ENCODE assay signal across 15 cellular contexts in genomic region chr16:21284414-21284813, GRCh38. TPM values are rescaled to one million over a fixed set of nuclear protein-coding genes. Genes with fewer than 3 reads are reported as not detected.
DNase-seq lines count a peak whose midpoint lies in the region; ATAC-seq, FAIRE-seq and TF ChIP-seq lines count a peak whose summit lies in the region.
"Had no signal": no experiment of that assay in that cellular context is flagged by ENCODE, and none has a peak within 500 bp of the region (broad histone marks: within the 10 kb centered on the region; RNA-seq: fewer than 3 reads in every experiment).

No MANE protein-coding gene starts in this region.

- FAIRE-seq in RCC 7860 (lab: Jason Lieb, UNC) = no peak
- FAIRE-seq: pancreas had no signal

- H3K27ac ChIP-seq in HUES48 (ENCODE audit: low read depth, low read length) = no peak overlapping the region
- no peak overlapping the region for H3K27ac ChIP-seq in coronary artery
- H3K27ac ChIP-seq in thyroid gland = no peak overlapping the region
- H3K27ac ChIP-seq: left lung, pancreas had no signal

- BruUV-seq in Caco-2 (replicated peaks; lab: Mats Ljungman, UMichigan) = no TSS peak

- H3K4me1 Mint-ChIP-seq in Caco-2 (ENCODE audit: low read depth, unreplicated experiment) = peaks cover 9% of the 10 kb centered on the region

- intact Hi-C loops in Caco-2 (cut with micrococcal nuclease; ENCODE audit: unreplicated experiment) (no loop called here), thyroid gland (cut with DNase I) (no loop called here)

- H3K36me3 ChIP-seq in Caco-2 (ENCODE audit: control insufficient read depth, insufficient read depth, low read length) (no peaks in the 10 kb centered on the region), HUES48 (ENCODE audit: control insufficient read depth, insufficient read depth, low read length) (no peaks in the 10 kb centered on the region), neuron (ENCODE audit: insufficient read depth, low read length) (no peaks in the 10 kb centered on the region), thyroid gland (no peaks in the 10 kb centered on the region)
- H3K36me3 ChIP-seq: left lung, pancreas had no signal

- DNase-seq in Caco-2 = no peak
- DNase-seq in coronary artery (ENCODE audit: low spot score) = no peak
- DNase-seq in RCC 7860 (ENCODE audit: low spot score) = no peak
- no peak for DNase-seq in thyroid gland
- DNase-seq: activated CD8-positive, alpha-beta memory T cell treated with anti-CD3 and anti-CD28 coated beads, Interleukin-2, amount 50 U/mL, for 4 hours; CD4-positive, alpha-beta T cell; effector CD4-positive, alpha-beta T cell; NCI-H1436 had no signal

- peaks cover 5% of the 10 kb centered on the region; the same call in 1 of the 2 replicates for H3K9me3 ChIP-seq in Caco-2
- H3K9me3 ChIP-seq in HUES48 (ENCODE audit: control insufficient read depth, insufficient read depth, low read length) = no peaks in the 10 kb centered on the region
- peaks cover 2% of the 10 kb centered on the region for H3K9me3 ChIP-seq in neuron (ENCODE audit: low read length)
- no peaks in the 10 kb centered on the region for H3K9me3 ChIP-seq in thyroid gland
- H3K9me3 ChIP-seq: pancreas had no signal

- peak overlapping the region; percentile 63 for H3K4me3 Mint-ChIP-seq in Caco-2 (ENCODE audit: unreplicated experiment)
- H3K4me3 Mint-ChIP-seq: CD4-positive, alpha-beta T cell had no signal

- POLR2A ChIA-PET in Caco-2 (lab: Charles Lee) = no interaction called here

- H3K27me3 Mint-ChIP-seq in Caco-2 (ENCODE audit: insufficient read depth, unreplicated experiment) = peaks cover 7% of the 10 kb centered on the region

- peaks cover 5% of the 10 kb centered on the region for H3K36me3 Mint-ChIP-seq in Caco-2 (ENCODE audit: insufficient read depth, unreplicated experiment)

- no peaks in the 10 kb centered on the region for H3K27me3 ChIP-seq in Caco-2 (replicated peaks; ENCODE audit: control insufficient read depth, insufficient read depth, low read length)
- peaks cover 16% of the 10 kb centered on the region for H3K27me3 ChIP-seq in HUES48 (ENCODE audit: control insufficient read depth, insufficient read depth, low read length)
- peaks cover 29% of the 10 kb centered on the region for H3K27me3 ChIP-seq in neuron (ENCODE audit: insufficient read depth, low read length)
- no peaks in the 10 kb centered on the region for H3K27me3 ChIP-seq in thyroid gland

- H3K27ac Mint-ChIP-seq in Caco-2 (ENCODE audit: unreplicated experiment) = no peak overlapping the region
- H3K27ac Mint-ChIP-seq: CD4-positive, alpha-beta T cell had no signal

- no peak overlapping the region for H2AFZ ChIP-seq in neuron (ENCODE audit: low read depth, low read length)

- no peaks in the 10 kb centered on the region for H3K4me1 ChIP-seq in Caco-2
- H3K4me1 ChIP-seq in HUES48 (ENCODE audit: control insufficient read depth, insufficient read depth, low read length) = peaks cover 10% of the 10 kb centered on the region; the same call in 1 of the 2 replicates
- H3K4me1 ChIP-seq in neuron (ENCODE audit: insufficient read depth, low read length) = no peaks in the 10 kb centered on the region
- peaks cover 0 to 8% of the 10 kb centered on the region in 2 donors for H3K4me1 ChIP-seq in thyroid gland
- H3K4me1 ChIP-seq: pancreas had no signal

- WGBS in thyroid gland, 2 donors = 80 to 87% methylated on average over 4 of the region's 4 CpGs

- TF ChIP-seq POLR2A in thyroid gland (IDR thresholded peaks at IDR 0.05) = no peak

- ATAC-seq in HG02852 (IDR thresholded peaks at IDR 0.05; ENCODE audit: unreplicated experiment) = no peak
- ATAC-seq in GM19463 (IDR thresholded peaks at IDR 0.05; ENCODE audit: unreplicated experiment) = no peak

- H3K4me3 ChIP-seq in Caco-2 (ENCODE audit: low read depth, low read length) = no peak overlapping the region
- peak overlapping the region; percentile 74 for H3K4me3 ChIP-seq in HUES48 (ENCODE audit: low read depth, low read length)
- H3K4me3 ChIP-seq in coronary artery = peak overlapping the region; percentile 73
- H3K4me3 ChIP-seq in neuron (ENCODE audit: low read length) = peak overlapping the region; percentile 45
- H3K4me3 ChIP-seq in thyroid gland (replicated peaks in 1 of 3) = no peak overlapping the region

- H3K9me3 Mint-ChIP-seq in Caco-2 (ENCODE audit: unreplicated experiment) = no peaks in the 10 kb centered on the region
- H3K9me3 Mint-ChIP-seq: CD4-positive, alpha-beta T cell had no signal

- CTCF ChIA-PET in Caco-2 (lab: Charles Lee) = interaction anchor here (1.0 kb wide), 2 partner anchors 16 to 434 kb away, joined by 5 to 9 read pairs; no protein-coding TSS in a partner anchor

- no peak for TF ChIP-seq CTCF in Caco-2 (IDR thresholded peaks at IDR 0.05; ENCODE audit: insufficient read depth in 1 of 2, low read depth in 1 of 2, low read length in 1 of 2, severe bottlenecking in 1 of 2, unreplicated experiment in 1 of 2)
- no peak for TF ChIP-seq CTCF in coronary artery (IDR thresholded peaks at IDR 0.05)
- TF ChIP-seq CTCF in thyroid gland (IDR thresholded peaks at IDR 0.05) = no peak

- H3K9ac ChIP-seq in HUES48 (ENCODE audit: low read depth, low read length) = no peak overlapping the region

RNA-seq across cellular contexts. Expression of gene CRYM, which starts 6.3 kb away (rescaled TPM):
- total RNA-seq in Caco-2 (2022) (0.39 TPM in 1 of 2 replicates, not detected in the other), thyroid gland (under 1 TPM in 1 of 4 donors, not detected in 3; 0.81 TPM)
- total RNA-seq: CD4-positive, alpha-beta T cell; HT1080 had no signal

RNA-seq across cellular contexts. Expression of gene ANKS4B, which starts 50.9 kb away (rescaled TPM):
- total RNA-seq in Caco-2 (2022) (3.5 and 4.8 TPM in 2 replicates), thyroid gland (not detected)
- total RNA-seq: CD4-positive, alpha-beta T cell; HT1080; left lung had no signal

Comparison
In these comparisons a context has a peak if more than half of its experiments do, and no peak if none do; other contexts are left out.
1. H3K4me3 ChIP-seq: peak in HUES48 (single experiment), coronary artery (single experiment) and neuron (single experiment); none in Caco-2 (single experiment) and thyroid gland (0 of 3).